Comparison of ENCODE assay signal across 9 cellular contexts in genomic region chr9:129697956-129698757, GRCh38. TPM values are rescaled to one million over a fixed set of nuclear protein-coding genes. Genes with fewer than 3 reads are reported as not detected.
A peak's percentile ranks its signal among the peaks of the same experiment; 100 is the strongest.
DNase-seq lines count a peak whose midpoint lies in the region; ATAC-seq and TF ChIP-seq lines count a peak whose summit lies in the region.
"Had no signal": no experiment of that assay in that cellular context is flagged by ENCODE, and none has a peak within 500 bp of the region (broad histone marks: within the 10 kb centered on the region; RNA-seq: fewer than 3 reads in every experiment).

No MANE protein-coding gene starts in this region.

- BruUV-seq in mammary epithelial cell (replicated peaks; lab: Mats Ljungman, UMichigan), result no TSS peak

- CTCF ChIA-PET in mammary epithelial cell (lab: Charles Lee; ENCODE audit: low non-redundant PET), result interaction anchor here (0.6 kb wide), 1 partner anchor 408 kb away, joined by 3 read pairs; no protein-coding TSS in a partner anchor

- H3K36me3 ChIP-seq in mammary epithelial cell (ENCODE audit: insufficient read depth, low read length) (no peaks in the 10 kb centered on the region), mesenchymal stem cell (ENCODE audit: control insufficient read depth in 1 of 2, insufficient read depth in 2 of 2, low read depth in 1 of 2, low read length in 2 of 2) (peaks cover 0 to 9% of the 10 kb centered on the region in 2 experiments), upper lobe of right lung (no peaks in the 10 kb centered on the region)

- H3K14ac ChIP-seq in mesenchymal stem cell (ENCODE audit: low read length in 2 of 2), result peak overlapping the region in 1 of 2 experiments; percentile 79

- TF ChIP-seq CTCF in mammary epithelial cell (conservative IDR thresholded peaks at IDR 0.05 in 1 of 2, IDR thresholded peaks at IDR 0.05 in 1 of 2; ENCODE audit: extremely low read depth in 1 of 2, insufficient read depth in 1 of 2, low read depth in 1 of 2, low read length in 2 of 2) (no peak), upper lobe of right lung (IDR thresholded peaks at IDR 0.05) (no peak)

- H3K4ac ChIP-seq in mesenchymal stem cell (ENCODE audit: low read depth in 1 of 2, low read length in 2 of 2), result peak overlapping the region; percentile 46 to 63

- H3K4me1 ChIP-seq in mammary epithelial cell (ENCODE audit: insufficient read depth, low read length) (peaks cover 6% of the 10 kb centered on the region), mesenchymal stem cell (ENCODE audit: control insufficient read depth, insufficient read depth, low read depth, low read length) (peaks cover 16% of the 10 kb centered on the region), upper lobe of right lung (peaks cover 11% of the 10 kb centered on the region)

- DNase-seq in activated T-cell treated with anti-CD3 and anti-CD28 coated beads for 48 hours (ENCODE audit: low read depth) (peak; percentile 20), mammary epithelial cell (no peak), mesenchymal stem cell (no peak), upper lobe of right lung (no peak), NCI-H187 treated with DMSO at 0.1 percent for 48 hours (lab: John Stamatoyannopoulos, UW) (no peak), GF-D8 (lab: John Stamatoyannopoulos, UW) (no peak)
- no peak for DNase-seq in activated T-cell treated with anti-CD3 and anti-CD28 coated beads, Interleukin-2, amount 50 U/mL, for 1 hour
- DNase-seq: naive thymus-derived CD8-positive, alpha-beta T cell had no signal

- H3K4me2 ChIP-seq in mammary epithelial cell (ENCODE audit: insufficient read depth, low read depth, low read length) (peak overlapping the region; percentile 88), mesenchymal stem cell (ENCODE audit: low read length, poor library complexity, severe bottlenecking) (no peak overlapping the region)

- H2AFZ ChIP-seq in mammary epithelial cell (ENCODE audit: low read depth, low read length), result peak overlapping the region; percentile 80
- no peak overlapping the region for H2AFZ ChIP-seq in mesenchymal stem cell (ENCODE audit: low read depth, low read length)

- no peaks in the 10 kb centered on the region for H3K79me2 ChIP-seq in mammary epithelial cell (ENCODE audit: insufficient read depth, low read length)

- no peaks in the 10 kb centered on the region for H3K9me3 ChIP-seq in mammary epithelial cell (replicated peaks; ENCODE audit: insufficient read depth, low read length)
- H3K9me3 ChIP-seq in mesenchymal stem cell (ENCODE audit: control insufficient read depth, low read length), result no peaks in the 10 kb centered on the region
- no peaks in the 10 kb centered on the region for H3K9me3 ChIP-seq in upper lobe of right lung

- H2AK5ac ChIP-seq in mesenchymal stem cell (ENCODE audit: low read length, severe bottlenecking), result no peak overlapping the region

- WGBS in mammary epithelial cell (ENCODE audit: low coverage, missing lambda C conversion rate), result 48% methylated on average over 16 of the region's 26 CpGs
- WGBS in mesenchymal stem cell, result 63% methylated on average over 20 of the region's 26 CpGs

- no peak overlapping the region for H2BK5ac ChIP-seq in mesenchymal stem cell (ENCODE audit: low read depth, low read length, poor library complexity, severe bottlenecking)

- H2BK120ac ChIP-seq in mesenchymal stem cell (ENCODE audit: low read depth, low read length), result peak overlapping the region; percentile 94

- peak overlapping the region in 1 of 2 experiments; percentile 73 for H3K18ac ChIP-seq in mesenchymal stem cell (ENCODE audit: low read depth in 1 of 2, low read length in 2 of 2)

- no peaks in the 10 kb centered on the region for H3K79me1 ChIP-seq in mesenchymal stem cell (replicated peaks; ENCODE audit: low read length, poor library complexity, severe bottlenecking)

- H4K8ac ChIP-seq in mesenchymal stem cell (ENCODE audit: low read length), result peak overlapping the region; percentile 66

- peak overlapping the region; percentile 49 to 52 for H2BK12ac ChIP-seq in mesenchymal stem cell (ENCODE audit: low read length in 2 of 2)

- H3K27ac ChIP-seq in mammary epithelial cell (ENCODE audit: insufficient read depth, low read depth, low read length) (no peak overlapping the region), mesenchymal stem cell (ENCODE audit: low read length, poor library complexity, severe bottlenecking) (no peak overlapping the region), upper lobe of right lung (no peak overlapping the region)

- H4K20me1 ChIP-seq in mammary epithelial cell (ENCODE audit: insufficient read depth, low read length), result no peaks in the 10 kb centered on the region

- intact Hi-C loops in mammary epithelial cell (cut with micrococcal nuclease), result no loop called here
- intact Hi-C loops in upper lobe of right lung (cut with DNase I), result no loop called here

- in situ Hi-C loops in mammary epithelial cell (cut with MboI; ENCODE audit: low sequenced_read_pairs in 2 of 2), result no loop called here

- dilution Hi-C loops in mammary epithelial cell (cut with HindIII; ENCODE audit: low sequenced_read_pairs), result loop anchor here (5.0 kb wide), 1 partner anchor 66 kb away; no protein-coding TSS in a partner anchor

- peak overlapping the region; percentile 77 for H2BK15ac ChIP-seq in mesenchymal stem cell (ENCODE audit: low read depth, poor library complexity, severe bottlenecking)

- no peak overlapping the region for H3K23ac ChIP-seq in mesenchymal stem cell (ENCODE audit: low read length in 2 of 2)

- H3K27me3 ChIP-seq in mammary epithelial cell (ENCODE audit: insufficient read depth, low read length) (peaks cover 19% of the 10 kb centered on the region), mesenchymal stem cell (ENCODE audit: control insufficient read depth in 1 of 2, insufficient read depth in 1 of 2, low read length in 2 of 2) (peaks cover 0 to 72% of the 10 kb centered on the region in 2 experiments), upper lobe of right lung (peaks cover 9% of the 10 kb centered on the region)

- H4K91ac ChIP-seq in mesenchymal stem cell (ENCODE audit: low read length), result peak overlapping the region; percentile 77

- H3K4me3 ChIP-seq in mammary epithelial cell (replicated peaks in 1 of 3; ENCODE audit: insufficient read depth in 1 of 3, low read depth in 2 of 3, low read length in 3 of 3), result no peak overlapping the region
- H3K4me3 ChIP-seq in mesenchymal stem cell (ENCODE audit: insufficient read depth in 1 of 2, low read depth in 1 of 2, low read length in 2 of 2), result peak overlapping the region in 1 of 2 experiments; percentile 72
- H3K4me3 ChIP-seq in upper lobe of right lung, result peak overlapping the region; percentile 36

- ATAC-seq in upper lobe of right lung (no peak), GM19023 (IDR thresholded peaks at IDR 0.05; ENCODE audit: unreplicated experiment) (no peak)
- ATAC-seq: naive thymus-derived CD8-positive, alpha-beta T cell had no signal

- H3K9ac ChIP-seq in mammary epithelial cell (ENCODE audit: insufficient read depth, low read length) (no peak overlapping the region), mesenchymal stem cell (ENCODE audit: low read length) (peak overlapping the region; percentile 97)

RNA-seq across cellular contexts. Expression of gene PRRX2, which starts 32.7 kb away (rescaled TPM):
- total RNA-seq in mammary epithelial cell (under 1 TPM in 1 of 2 donors, not detected in 1; 0.33 TPM), upper lobe of right lung (1.1 TPM)
- polyA plus RNA-seq in mammary epithelial cell, result not detected
- not detected for polyA minus RNA-seq in mammary epithelial cell
- polyA plus RNA-seq in mesenchymal stem cell (2013, experiment 1 of 2), result 19.5 TPM
- 20.1 TPM for polyA plus RNA-seq in mesenchymal stem cell (2013, experiment 2 of 2)
- total RNA-seq: naive thymus-derived CD8-positive, alpha-beta T cell had no signal
- polyA plus RNA-seq: naive thymus-derived CD8-positive, alpha-beta T cell had no signal

RNA-seq across cellular contexts. Expression of gene PTGES, which starts 54.7 kb away (rescaled TPM):
- total RNA-seq in mammary epithelial cell (10 to 100 TPM in 1 of 2 donors, 1 to 10 TPM in 1; 6.2 to 57.2 TPM), upper lobe of right lung (2.1 TPM)
- 59.6 TPM for polyA plus RNA-seq in mammary epithelial cell
- polyA minus RNA-seq in mammary epithelial cell, result 69.8 TPM
- 9.1 TPM for polyA plus RNA-seq in mesenchymal stem cell (2013, experiment 1 of 2)
- polyA plus RNA-seq in mesenchymal stem cell (2013, experiment 2 of 2), result 8.7 TPM
- total RNA-seq: naive thymus-derived CD8-positive, alpha-beta T cell had no signal

RNA-seq across cellular contexts. Expression of gene ASB6, which starts 56.2 kb away (rescaled TPM):
- total RNA-seq in mammary epithelial cell (10 to 100 TPM; 21.4 to 28.2 TPM), upper lobe of right lung (16.7 TPM)
- polyA plus RNA-seq in mammary epithelial cell, result 25.2 TPM
- polyA minus RNA-seq in mammary epithelial cell, result 8.7 TPM
- 11.6 TPM for polyA plus RNA-seq in mesenchymal stem cell (2013, experiment 1 of 2)
- polyA plus RNA-seq in mesenchymal stem cell (2013, experiment 2 of 2), result 11.6 TPM
